8 cellular contexts compared by ENCODE assay signal in genomic region chr7:158828343-158829020, GRCh38. TPM values are rescaled to one million over a fixed set of nuclear protein-coding genes. Genes with fewer than 3 reads are reported as not detected.
DNase-seq lines count a peak whose midpoint lies in the region; ATAC-seq and TF ChIP-seq lines count a peak whose summit lies in the region.

No MANE protein-coding gene starts in this region.

- peak overlapping the region; percentile 96 to 100 (median 99) for H3K27ac ChIP-seq in gastrocnemius medialis

- in situ Hi-C loops in astrocyte of the cerebellum (cut with HindIII; ENCODE audit: low sequenced_read_pairs) = no loop called here
- in situ Hi-C loops in gastrocnemius medialis (cut with MboI; ENCODE audit: low sequenced_read_pairs in 4 of 4) = loop anchor here in 1 of 4 donors (25.0 kb wide), 1 partner anchor 116 kb away; the partner anchor contains the start of gene NCAPG2

- H3K4me3 ChIP-seq in astrocyte of the cerebellum (ENCODE audit: low read depth, low read length) = peak overlapping the region; percentile 85
- H3K4me3 ChIP-seq in iPS-15b (ENCODE audit: low read depth, low read length) = peak overlapping the region; percentile 81
- peak overlapping the region; percentile 79 to 87 (median 86) for H3K4me3 ChIP-seq in gastrocnemius medialis

- H3K36me3 ChIP-seq in iPS-15b (ENCODE audit: control insufficient read depth, insufficient read depth, low read length) (no peaks in the 10 kb centered on the region), gastrocnemius medialis (no peaks in the 10 kb centered on the region)

- no peak for TF ChIP-seq POLR2A in gastrocnemius medialis (IDR thresholded peaks at IDR 0.05)

- intact Hi-C loops in gastrocnemius medialis (cut with DNase I; ENCODE audit: low total_unique reads) = loop anchor here (1.0 to 5.0 kb wide), 5 partner anchors 10 to 126 kb away; partner anchors contain the start of genes DYNC2I1 and NCAPG2

- peak; percentile 26 for DNase-seq in NCI-H510A treated with DMSO at 0.1 percent for 48 hours (lab: John Stamatoyannopoulos, UW)
- DNase-seq in NCI-H510A (lab: John Stamatoyannopoulos, UW) = no peak
- peak; percentile 35 for DNase-seq in NCI-H1105 (lab: John Stamatoyannopoulos, UW)
- DNase-seq in astrocyte of the cerebellum (ENCODE audit: low read depth) = no peak
- no peak for DNase-seq in gastrocnemius medialis
- DNase-seq in superior temporal gyrus (ENCODE audit: extremely low spot score) = no peak
- DNase-seq in hepatic stellate cell (ENCODE audit: low spot score) = no peak

- H3K9me3 ChIP-seq in iPS-15b (ENCODE audit: control insufficient read depth, insufficient read depth, low read length) = no peaks in the 10 kb centered on the region
- no peaks in the 10 kb centered on the region for H3K9me3 ChIP-seq in gastrocnemius medialis

- no peak for TF ChIP-seq CTCF in astrocyte of the cerebellum (IDR thresholded peaks at IDR 0.05; ENCODE audit: low read depth, low read length, missing control alignments)
- no peak for TF ChIP-seq CTCF in gastrocnemius medialis (IDR thresholded peaks at IDR 0.05 in 4 of 5, conservative IDR thresholded peaks at IDR 0.05 in 1 of 5)

- peaks cover 8% of the 10 kb centered on the region for H3K27me3 ChIP-seq in iPS-15b (ENCODE audit: control insufficient read depth, insufficient read depth, low read length)
- no peaks in the 10 kb centered on the region for H3K27me3 ChIP-seq in gastrocnemius medialis

- peak; percentile 5 to 7 for ATAC-seq in gastrocnemius medialis

- peak overlapping the region; percentile 66 for H3K9ac ChIP-seq in iPS-15b (ENCODE audit: low read depth, low read length)

- peaks cover 12% of the 10 kb centered on the region for H3K4me1 ChIP-seq in iPS-15b (ENCODE audit: control insufficient read depth, insufficient read depth, low read length)
- H3K4me1 ChIP-seq in gastrocnemius medialis = peaks cover 13 to 20% of the 10 kb centered on the region in 2 donors

RNA-seq across cellular contexts. Expression of gene ESYT2, which starts 0.8 kb away (rescaled TPM):
- total RNA-seq in gastrocnemius medialis = 100 to 1,000 TPM in 1 of 4 donors, 10 to 100 TPM in 3; 67.5 to 106 (median 74.7) TPM

RNA-seq across cellular contexts. Expression of gene DYNC2I1, which starts 27.9 kb away (rescaled TPM):
- 10 to 100 TPM in 3 of 4 donors, 1 to 10 TPM in 1; 7.8 to 16.6 (median 11.0) TPM for total RNA-seq in gastrocnemius medialis

Comparison
In these comparisons a context has a peak if more than half of its experiments do, and no peak if none do; other contexts are left out.
1. DNase-seq: peak in NCI-H510A treated with DMSO at 0.1 percent for 48 hours (single experiment) and NCI-H1105 (single experiment); none in NCI-H510A (single experiment), astrocyte of the cerebellum (single experiment), gastrocnemius medialis (0 of 2), superior temporal gyrus (single experiment) and hepatic stellate cell (single experiment).
2. Peak in every context shown above with its lines, with median percentiles within 50 percentile points of each other: H3K4me3 ChIP-seq.